Comparison of ENCODE assay signal across 20 cellular contexts in the genomic region with DNA sequence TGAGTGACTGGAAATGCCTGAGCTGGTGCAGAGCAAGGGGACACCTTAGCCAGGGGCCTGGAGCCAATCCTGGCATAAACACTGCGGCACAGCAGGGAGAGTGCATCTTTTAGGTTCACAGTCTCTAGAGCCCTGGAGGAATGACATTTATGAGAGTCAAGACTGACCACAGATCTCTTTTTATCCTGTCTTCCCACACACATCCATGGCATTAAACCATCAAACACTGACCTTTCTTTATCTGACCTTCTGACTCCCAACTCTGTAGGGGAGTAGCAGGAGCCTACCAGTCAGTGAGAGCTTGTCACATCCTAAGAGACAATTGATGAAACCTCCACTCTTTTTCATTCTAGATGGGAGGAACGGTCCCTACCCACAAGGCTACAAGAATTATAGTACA. TPM values are rescaled to one million over a fixed set of nuclear protein-coding genes. Genes with fewer than 3 reads are reported as not detected.
DNase-seq lines count a peak whose midpoint lies in the region; ATAC-seq and TF ChIP-seq lines count a peak whose summit lies in the region.
"Had no signal": no experiment of that assay in that cellular context is flagged by ENCODE, and none has a peak within 500 bp of the region (broad histone marks: within the 10 kb centered on the region; RNA-seq: fewer than 3 reads in every experiment).

No MANE protein-coding gene starts in this region.

- H3K27ac ChIP-seq in psoas muscle (peak overlapping the region; percentile 30), SK-N-SH (ENCODE audit: low read depth in 2 of 2, low read length in 1 of 2) (no peak overlapping the region)
- H3K27ac ChIP-seq: C4-2B had no signal

- no peak overlapping the region for H3K4me3 Mint-ChIP-seq in stimulated activated naive CD8-positive, alpha-beta T cell treated with anti-CD3 and anti-CD28 coated beads, Interleukin-15, amount 100 ng/mL, for 72 hours
- no peak overlapping the region for H3K4me3 Mint-ChIP-seq in naive thymus-derived CD8-positive, alpha-beta T cell

- no peaks in the 10 kb centered on the region for H3K36me3 Mint-ChIP-seq in naive thymus-derived CD8-positive, alpha-beta T cell

- no peaks in the 10 kb centered on the region for H3K9me3 Mint-ChIP-seq in stimulated activated naive CD8-positive, alpha-beta T cell treated with anti-CD3 and anti-CD28 coated beads, Interleukin-15, amount 100 ng/mL, for 72 hours
- no peaks in the 10 kb centered on the region for H3K9me3 Mint-ChIP-seq in naive thymus-derived CD8-positive, alpha-beta T cell

- H3K4me1 ChIP-seq in psoas muscle (peaks cover 3% of the 10 kb centered on the region), SK-N-SH (ENCODE audit: control insufficient read depth in 1 of 2, insufficient read depth in 2 of 2, low read depth in 1 of 2, low read length in 1 of 2) (no peaks in the 10 kb centered on the region; a peak in 1 of 4 replicates)

- CTCF ChIA-PET in SK-N-SH (lab: Yijun Ruan, JAX): interaction anchor here (1.4 kb wide), 1 partner anchor 19 kb away, joined by 5 read pairs; no protein-coding TSS in a partner anchor

- no peak overlapping the region for H3K9ac ChIP-seq in SK-N-SH

- H3K9me3 ChIP-seq in psoas muscle (no peaks in the 10 kb centered on the region), SK-N-SH (no peaks in the 10 kb centered on the region)
- H3K9me3 ChIP-seq: MG63 had no signal

- H3K27me3 ChIP-seq in psoas muscle (ENCODE audit: insufficient read depth in 3 of 3, low read length in 2 of 3): no peaks in the 10 kb centered on the region
- H3K27me3 ChIP-seq in SK-N-SH (ENCODE audit: insufficient read depth): no peaks in the 10 kb centered on the region
- H3K27me3 ChIP-seq: MG63 had no signal

- H2AFZ ChIP-seq in SK-N-SH (ENCODE audit: low read depth): no peak overlapping the region

- TF ChIP-seq CTCF in psoas muscle (IDR thresholded peaks at IDR 0.05): no peak
- no peak for TF ChIP-seq CTCF in SK-N-SH (IDR thresholded peaks at IDR 0.05)

- H3K4me1 Mint-ChIP-seq in stimulated activated naive CD8-positive, alpha-beta T cell treated with anti-CD3 and anti-CD28 coated beads, Interleukin-15, amount 100 ng/mL, for 72 hours: peaks cover 32% of the 10 kb centered on the region
- H3K4me1 Mint-ChIP-seq in naive thymus-derived CD8-positive, alpha-beta T cell: peaks cover 0 to 2% (median 0%) of the 10 kb centered on the region in 4 donors

- H4K20me1 ChIP-seq in SK-N-SH (ENCODE audit: insufficient read depth): no peaks in the 10 kb centered on the region

- H3K27me3 Mint-ChIP-seq in stimulated activated naive CD8-positive, alpha-beta T cell treated with anti-CD3 and anti-CD28 coated beads, Interleukin-15, amount 100 ng/mL, for 72 hours: peaks cover 12% of the 10 kb centered on the region
- peaks cover 0 to 13% (median 4%) of the 10 kb centered on the region in 5 donors for H3K27me3 Mint-ChIP-seq in naive thymus-derived CD8-positive, alpha-beta T cell

- no peak for DNase-seq in stimulated activated naive CD8-positive, alpha-beta T cell treated with anti-CD3 and anti-CD28 coated beads, Interleukin-15, Interleukin-2, amounts not matched to agents 100 U/mL and 50 U/mL, for 24 hours
- DNase-seq in stimulated activated naive CD8-positive, alpha-beta T cell treated with anti-CD3 and anti-CD28 coated beads, Interleukin-15, amount 100 ng/mL, for 72 hours: no peak
- DNase-seq in foreskin melanocyte: peak; percentile 25
- DNase-seq in psoas muscle: no peak
- DNase-seq in naive thymus-derived CD8-positive, alpha-beta T cell: no peak
- no peak for DNase-seq in SK-N-SH
- DNase-seq in activated naive CD4-positive, alpha-beta T cell treated with anti-CD3 and anti-CD28 coated beads, Interleukin-2, amount 50 U/mL, for 16 hours: no peak
- DNase-seq: DMS 273 treated with DMSO at 0.1 percent for 48 hours, GDM1, GOT3, KBM-7, MG63, NCI-H1092 treated with DMSO at 0.1 percent for 48 hours, NCI-H2107, NCI-H2227 treated with DMSO at 0.1 percent for 48 hours, NCI-H524, SHP77 had no signal

- POLR2A ChIA-PET in naive thymus-derived CD8-positive, alpha-beta T cell (lab: Charles Lee): no interaction called here
- POLR2A ChIA-PET in SK-N-SH (lab: Yijun Ruan, JAX): no interaction called here

- WGBS in psoas muscle, 3 donors: 59 to 66% (median 60%) methylated on average over 2 of the region's 2 CpGs
- WGBS in SK-N-SH (ENCODE audit: low lambda C conversion rate): 79% methylated on average over 2 of the region's 2 CpGs

- H3K4me2 ChIP-seq in SK-N-SH: no peak overlapping the region

- no peaks in the 10 kb centered on the region for H3K9me2 ChIP-seq in SK-N-SH

- no peaks in the 10 kb centered on the region for H3K79me2 ChIP-seq in SK-N-SH (ENCODE audit: insufficient read depth)

- no peak for TF ChIP-seq EP300 in SK-N-SH (IDR thresholded peaks at IDR 0.05; ENCODE audit: borderline replicate concordance in 1 of 2, low read depth in 1 of 2, low read length in 1 of 2)

- intact Hi-C loops in psoas muscle (cut with DNase I): no loop called here

- H3K4me3 ChIP-seq in psoas muscle (no peak overlapping the region), SK-N-SH (ENCODE audit: low read depth in 2 of 2, low read length in 1 of 2) (no peak overlapping the region)
- H3K4me3 ChIP-seq: MG63 had no signal

- TF ChIP-seq RAD21 in SK-N-SH (IDR thresholded peaks at IDR 0.05; ENCODE audit: low read length): no peak

- no peaks in the 10 kb centered on the region for H3F3A ChIP-seq in SK-N-SH (replicated peaks; ENCODE audit: insufficient read depth)

- peak; percentile 45 for ATAC-seq in stimulated activated naive CD8-positive, alpha-beta T cell treated with anti-CD3 and anti-CD28 coated beads, Interleukin-15, Interleukin-2, amounts not matched to agents 100 U/mL and 50 U/mL, for 24 hours
- ATAC-seq in stimulated activated naive CD8-positive, alpha-beta T cell treated with anti-CD3 and anti-CD28 coated beads, Interleukin-15, amount 100 ng/mL, for 72 hours: no peak
- ATAC-seq in psoas muscle: peak in 1 of 4 donors; percentile 24
- no peak for ATAC-seq in naive thymus-derived CD8-positive, alpha-beta T cell
- ATAC-seq in HG02571 (IDR thresholded peaks at IDR 0.05; ENCODE audit: unreplicated experiment): no peak
- ATAC-seq: Panc1 had no signal

- H3K36me3 ChIP-seq in psoas muscle (ENCODE audit: insufficient read depth in 1 of 2, low read depth in 1 of 2) (peaks cover 0 to 6% of the 10 kb centered on the region in 2 donors), SK-N-SH (replicated peaks in 1 of 2; ENCODE audit: control insufficient read depth in 1 of 2, insufficient read depth in 2 of 2, low read length in 1 of 2) (no peaks in the 10 kb centered on the region)
- H3K36me3 ChIP-seq: MG63 had no signal

- no peak overlapping the region for H3K27ac Mint-ChIP-seq in stimulated activated naive CD8-positive, alpha-beta T cell treated with anti-CD3 and anti-CD28 coated beads, Interleukin-15, amount 100 ng/mL, for 72 hours
- peak overlapping the region in 1 of 10 donors; percentile 46 for H3K27ac Mint-ChIP-seq in naive thymus-derived CD8-positive, alpha-beta T cell

TF ChIP-seq in SK-N-SH, 30 proteins besides CTCF, POLR2A, EP300 and RAD21 (continues in another document):
- TF ChIP-seq RXRA (IDR thresholded peaks at IDR 0.05; ENCODE audit: borderline replicate concordance, low read depth) (no peak), MXI1 (IDR thresholded peaks at IDR 0.05; ENCODE audit: low read depth, low read length) (no peak), NFIC (IDR thresholded peaks at IDR 0.05; ENCODE audit: borderline replicate concordance) (no peak), SMC3 (IDR thresholded peaks at IDR 0.05; ENCODE audit: low read depth, low read length) (no peak), FOXJ3 (CRISPR knock-in tag; IDR thresholded peaks at IDR 0.05) (no peak), CHD2 (IDR thresholded peaks at IDR 0.05; ENCODE audit: low read length, partially characterized antibody) (no peak), GATA2 (CRISPR knock-in tag; IDR thresholded peaks at IDR 0.05) (no peak), ELF1 (IDR thresholded peaks at IDR 0.05) (no peak)
- TF ChIP-seq, protein P1, sequence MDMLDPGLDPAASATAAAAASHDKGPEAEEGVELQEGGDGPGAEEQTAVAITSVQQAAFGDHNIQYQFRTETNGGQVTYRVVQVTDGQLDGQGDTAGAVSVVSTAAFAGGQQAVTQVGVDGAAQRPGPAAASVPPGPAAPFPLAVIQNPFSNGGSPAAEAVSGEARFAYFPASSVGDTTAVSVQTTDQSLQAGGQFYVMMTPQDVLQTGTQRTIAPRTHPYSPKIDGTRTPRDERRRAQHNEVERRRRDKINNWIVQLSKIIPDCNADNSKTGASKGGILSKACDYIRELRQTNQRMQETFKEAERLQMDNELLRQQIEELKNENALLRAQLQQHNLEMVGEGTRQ (IDR thresholded peaks at IDR 0.05; ENCODE audit: borderline replicate concordance, low read depth, low read length): no peak
- TF ChIP-seq, protein P2, sequence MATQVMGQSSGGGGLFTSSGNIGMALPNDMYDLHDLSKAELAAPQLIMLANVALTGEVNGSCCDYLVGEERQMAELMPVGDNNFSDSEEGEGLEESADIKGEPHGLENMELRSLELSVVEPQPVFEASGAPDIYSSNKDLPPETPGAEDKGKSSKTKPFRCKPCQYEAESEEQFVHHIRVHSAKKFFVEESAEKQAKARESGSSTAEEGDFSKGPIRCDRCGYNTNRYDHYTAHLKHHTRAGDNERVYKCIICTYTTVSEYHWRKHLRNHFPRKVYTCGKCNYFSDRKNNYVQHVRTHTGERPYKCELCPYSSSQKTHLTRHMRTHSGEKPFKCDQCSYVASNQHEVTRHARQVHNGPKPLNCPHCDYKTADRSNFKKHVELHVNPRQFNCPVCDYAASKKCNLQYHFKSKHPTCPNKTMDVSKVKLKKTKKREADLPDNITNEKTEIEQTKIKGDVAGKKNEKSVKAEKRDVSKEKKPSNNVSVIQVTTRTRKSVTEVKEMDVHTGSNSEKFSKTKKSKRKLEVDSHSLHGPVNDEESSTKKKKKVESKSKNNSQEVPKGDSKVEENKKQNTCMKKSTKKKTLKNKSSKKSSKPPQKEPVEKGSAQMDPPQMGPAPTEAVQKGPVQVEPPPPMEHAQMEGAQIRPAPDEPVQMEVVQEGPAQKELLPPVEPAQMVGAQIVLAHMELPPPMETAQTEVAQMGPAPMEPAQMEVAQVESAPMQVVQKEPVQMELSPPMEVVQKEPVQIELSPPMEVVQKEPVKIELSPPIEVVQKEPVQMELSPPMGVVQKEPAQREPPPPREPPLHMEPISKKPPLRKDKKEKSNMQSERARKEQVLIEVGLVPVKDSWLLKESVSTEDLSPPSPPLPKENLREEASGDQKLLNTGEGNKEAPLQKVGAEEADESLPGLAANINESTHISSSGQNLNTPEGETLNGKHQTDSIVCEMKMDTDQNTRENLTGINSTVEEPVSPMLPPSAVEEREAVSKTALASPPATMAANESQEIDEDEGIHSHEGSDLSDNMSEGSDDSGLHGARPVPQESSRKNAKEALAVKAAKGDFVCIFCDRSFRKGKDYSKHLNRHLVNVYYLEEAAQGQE (IDR thresholded peaks at IDR 0.05; ENCODE audit: low read depth, low read length): no peak

RNA-seq across cellular contexts. Expression of a gene that starts 7.9 kb away (rescaled TPM):
- 10 to 100 TPM; 15.7 to 61.1 (median 20.9) TPM for total RNA-seq in psoas muscle
- 10 to 100 TPM; 14.4 to 25.0 (median 21.1) TPM for polyA plus RNA-seq in psoas muscle
- total RNA-seq in naive thymus-derived CD8-positive, alpha-beta T cell: not detected
- polyA plus RNA-seq in naive thymus-derived CD8-positive, alpha-beta T cell: not detected
- 0.59 and 0.62 TPM in 2 replicates for polyA plus RNA-seq in SK-N-SH (2012; rRNA removed)
- 0.33 and 0.43 TPM in 2 replicates for polyA plus RNA-seq in SK-N-SH (2012; cell fraction: cytosol; rRNA removed)
- polyA plus RNA-seq in SK-N-SH (2012; cell fraction: nucleus; rRNA removed): 0.42 and 0.54 TPM in 2 replicates

Comparison
In these comparisons a context has a peak if more than half of its experiments do, and no peak if none do; other contexts are left out.
1. RNA of a gene that starts 7.9 kb away (polyA plus RNA-seq): 14.4 to 25.0 TPM in psoas muscle; 0.33 to 0.62 TPM in SK-N-SH and not detected in naive thymus-derived CD8-positive, alpha-beta T cell; every median in the first group is over 4 times any median in the second.